Comparison of ENCODE assay signal across 2 cellular contexts in the genomic region with DNA sequence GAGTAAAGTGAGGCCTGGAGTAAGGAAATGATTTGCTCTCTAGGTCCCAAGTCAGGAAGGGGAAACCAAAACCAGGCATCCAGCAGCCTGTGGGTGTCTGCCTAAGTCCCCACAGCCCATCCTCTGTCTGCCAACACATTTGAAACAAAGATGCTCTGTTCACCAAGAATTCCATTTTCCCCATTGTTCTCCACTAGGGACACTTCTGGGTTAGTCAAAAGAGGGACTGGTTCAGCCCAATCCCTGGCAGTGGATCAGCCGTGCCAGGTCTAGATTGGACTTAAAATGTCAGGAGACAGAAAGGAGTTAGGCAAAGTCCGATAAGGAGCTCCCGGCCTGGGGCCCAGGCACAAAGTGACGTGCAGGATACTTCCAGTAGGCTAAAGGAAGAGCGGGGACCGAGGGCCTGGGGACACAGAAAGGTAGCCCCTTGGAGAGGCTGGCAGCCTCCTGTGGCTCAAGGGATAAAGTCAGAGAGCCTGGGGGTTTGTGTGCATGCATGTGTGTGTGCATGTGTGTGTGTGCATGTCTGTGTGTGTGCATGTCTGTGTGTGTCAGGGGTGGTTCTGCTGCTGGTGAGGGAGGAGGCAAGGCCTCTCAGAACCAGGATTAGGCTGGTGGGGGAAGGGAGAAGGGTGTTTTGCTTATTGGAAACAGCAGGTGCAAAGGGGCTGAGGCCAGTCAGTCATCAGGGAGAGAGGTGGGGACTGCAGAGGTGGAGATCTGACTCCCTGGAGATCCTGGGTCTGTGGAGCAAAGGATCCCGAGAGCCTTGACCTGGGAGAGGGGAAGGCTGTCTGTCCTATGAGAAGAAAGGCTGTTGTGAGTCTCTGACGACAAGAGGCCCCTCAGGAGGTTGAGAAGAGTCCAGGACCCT.
TF ChIP-seq lines count a peak whose summit lies in the region.

No MANE protein-coding gene starts in this region.

TF ChIP-seq in SK-N-SH treated with all-trans-retinoic acid at 6 μM for 48 hours, 23 proteins besides CTCF, POLR2A, EP300 and RAD21 (continued from another document):
- TF ChIP-seq ARNTL (CRISPR knock-in tag; IDR thresholded peaks at IDR 0.05; ENCODE audit: borderline replicate concordance, low read depth) (no peak), RARB (CRISPR knock-in tag; IDR thresholded peaks at IDR 0.05) (no peak), CSDC2 (CRISPR knock-in tag; IDR thresholded peaks at IDR 0.05) (no peak), ZNF70 (CRISPR knock-in tag; IDR thresholded peaks at IDR 0.05) (no peak), ZFP3 (CRISPR knock-in tag; IDR thresholded peaks at IDR 0.05) (no peak), ZNF565 (CRISPR knock-in tag; conservative IDR thresholded peaks at IDR 0.05; ENCODE audit: low read depth) (no peak), TOX (CRISPR knock-in tag; IDR thresholded peaks at IDR 0.05; ENCODE audit: borderline replicate concordance) (no peak), SNAI2 (CRISPR knock-in tag; IDR thresholded peaks at IDR 0.05) (no peak), ZNF8 (CRISPR knock-in tag; IDR thresholded peaks at IDR 0.05) (no peak), PPARA (CRISPR knock-in tag; IDR thresholded peaks at IDR 0.05; ENCODE audit: borderline replicate concordance) (no peak), ZC3H10 (CRISPR knock-in tag; IDR thresholded peaks at IDR 0.05) (no peak), GLIS3 (CRISPR knock-in tag; IDR thresholded peaks at IDR 0.05) (no peak)
- TF ChIP-seq, protein P1, sequence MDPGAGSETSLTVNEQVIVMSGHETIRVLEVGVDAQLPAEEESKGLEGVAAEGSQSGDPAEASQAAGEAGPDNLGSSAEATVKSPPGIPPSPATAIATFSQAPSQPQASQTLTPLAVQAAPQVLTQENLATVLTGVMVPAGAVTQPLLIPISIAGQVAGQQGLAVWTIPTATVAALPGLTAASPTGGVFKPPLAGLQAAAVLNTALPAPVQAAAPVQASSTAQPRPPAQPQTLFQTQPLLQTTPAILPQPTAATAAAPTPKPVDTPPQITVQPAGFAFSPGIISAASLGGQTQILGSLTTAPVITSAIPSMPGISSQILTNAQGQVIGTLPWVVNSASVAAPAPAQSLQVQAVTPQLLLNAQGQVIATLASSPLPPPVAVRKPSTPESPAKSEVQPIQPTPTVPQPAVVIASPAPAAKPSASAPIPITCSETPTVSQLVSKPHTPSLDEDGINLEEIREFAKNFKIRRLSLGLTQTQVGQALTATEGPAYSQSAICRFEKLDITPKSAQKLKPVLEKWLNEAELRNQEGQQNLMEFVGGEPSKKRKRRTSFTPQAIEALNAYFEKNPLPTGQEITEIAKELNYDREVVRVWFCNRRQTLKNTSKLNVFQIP (CRISPR knock-in tag; IDR thresholded peaks at IDR 0.05; ENCODE audit: borderline replicate concordance, low read depth) = no peak
- TF ChIP-seq, protein P2, sequence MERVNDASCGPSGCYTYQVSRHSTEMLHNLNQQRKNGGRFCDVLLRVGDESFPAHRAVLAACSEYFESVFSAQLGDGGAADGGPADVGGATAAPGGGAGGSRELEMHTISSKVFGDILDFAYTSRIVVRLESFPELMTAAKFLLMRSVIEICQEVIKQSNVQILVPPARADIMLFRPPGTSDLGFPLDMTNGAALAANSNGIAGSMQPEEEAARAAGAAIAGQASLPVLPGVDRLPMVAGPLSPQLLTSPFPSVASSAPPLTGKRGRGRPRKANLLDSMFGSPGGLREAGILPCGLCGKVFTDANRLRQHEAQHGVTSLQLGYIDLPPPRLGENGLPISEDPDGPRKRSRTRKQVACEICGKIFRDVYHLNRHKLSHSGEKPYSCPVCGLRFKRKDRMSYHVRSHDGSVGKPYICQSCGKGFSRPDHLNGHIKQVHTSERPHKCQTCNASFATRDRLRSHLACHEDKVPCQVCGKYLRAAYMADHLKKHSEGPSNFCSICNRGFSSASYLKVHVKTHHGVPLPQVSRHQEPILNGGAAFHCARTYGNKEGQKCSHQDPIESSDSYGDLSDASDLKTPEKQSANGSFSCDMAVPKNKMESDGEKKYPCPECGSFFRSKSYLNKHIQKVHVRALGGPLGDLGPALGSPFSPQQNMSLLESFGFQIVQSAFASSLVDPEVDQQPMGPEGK (CRISPR knock-in tag; IDR thresholded peaks at IDR 0.05; ENCODE audit: borderline replicate concordance) = no peak
- TF ChIP-seq, protein P3, sequence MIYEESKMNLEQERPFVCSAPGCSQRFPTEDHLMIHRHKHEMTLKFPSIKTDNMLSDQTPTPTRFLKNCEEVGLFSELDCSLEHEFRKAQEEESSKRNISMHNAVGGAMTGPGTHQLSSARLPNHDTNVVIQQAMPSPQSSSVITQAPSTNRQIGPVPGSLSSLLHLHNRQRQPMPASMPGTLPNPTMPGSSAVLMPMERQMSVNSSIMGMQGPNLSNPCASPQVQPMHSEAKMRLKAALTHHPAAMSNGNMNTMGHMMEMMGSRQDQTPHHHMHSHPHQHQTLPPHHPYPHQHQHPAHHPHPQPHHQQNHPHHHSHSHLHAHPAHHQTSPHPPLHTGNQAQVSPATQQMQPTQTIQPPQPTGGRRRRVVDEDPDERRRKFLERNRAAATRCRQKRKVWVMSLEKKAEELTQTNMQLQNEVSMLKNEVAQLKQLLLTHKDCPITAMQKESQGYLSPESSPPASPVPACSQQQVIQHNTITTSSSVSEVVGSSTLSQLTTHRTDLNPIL (CRISPR knock-in tag; IDR thresholded peaks at IDR 0.05; ENCODE audit: low read depth) = no peak
- TF ChIP-seq, protein P4, sequence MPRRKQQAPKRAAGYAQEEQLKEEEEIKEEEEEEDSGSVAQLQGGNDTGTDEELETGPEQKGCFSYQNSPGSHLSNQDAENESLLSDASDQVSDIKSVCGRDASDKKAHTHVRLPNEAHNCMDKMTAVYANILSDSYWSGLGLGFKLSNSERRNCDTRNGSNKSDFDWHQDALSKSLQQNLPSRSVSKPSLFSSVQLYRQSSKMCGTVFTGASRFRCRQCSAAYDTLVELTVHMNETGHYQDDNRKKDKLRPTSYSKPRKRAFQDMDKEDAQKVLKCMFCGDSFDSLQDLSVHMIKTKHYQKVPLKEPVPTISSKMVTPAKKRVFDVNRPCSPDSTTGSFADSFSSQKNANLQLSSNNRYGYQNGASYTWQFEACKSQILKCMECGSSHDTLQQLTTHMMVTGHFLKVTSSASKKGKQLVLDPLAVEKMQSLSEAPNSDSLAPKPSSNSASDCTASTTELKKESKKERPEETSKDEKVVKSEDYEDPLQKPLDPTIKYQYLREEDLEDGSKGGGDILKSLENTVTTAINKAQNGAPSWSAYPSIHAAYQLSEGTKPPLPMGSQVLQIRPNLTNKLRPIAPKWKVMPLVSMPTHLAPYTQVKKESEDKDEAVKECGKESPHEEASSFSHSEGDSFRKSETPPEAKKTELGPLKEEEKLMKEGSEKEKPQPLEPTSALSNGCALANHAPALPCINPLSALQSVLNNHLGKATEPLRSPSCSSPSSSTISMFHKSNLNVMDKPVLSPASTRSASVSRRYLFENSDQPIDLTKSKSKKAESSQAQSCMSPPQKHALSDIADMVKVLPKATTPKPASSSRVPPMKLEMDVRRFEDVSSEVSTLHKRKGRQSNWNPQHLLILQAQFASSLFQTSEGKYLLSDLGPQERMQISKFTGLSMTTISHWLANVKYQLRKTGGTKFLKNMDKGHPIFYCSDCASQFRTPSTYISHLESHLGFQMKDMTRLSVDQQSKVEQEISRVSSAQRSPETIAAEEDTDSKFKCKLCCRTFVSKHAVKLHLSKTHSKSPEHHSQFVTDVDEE (CRISPR knock-in tag; IDR thresholded peaks at IDR 0.05) = no peak

TF ChIP-seq in SK-N-SH, 30 proteins besides CTCF, POLR2A, EP300 and RAD21 (continued from another document):
- TF ChIP-seq NRF1 (IDR thresholded peaks at IDR 0.05; ENCODE audit: low read depth, low read length) (no peak), EZH2phosphoT487 (IDR thresholded peaks at IDR 0.05; ENCODE audit: borderline replicate concordance, low read depth) (no peak), RXRA (IDR thresholded peaks at IDR 0.05; ENCODE audit: borderline replicate concordance, low read depth) (no peak), JUND (IDR thresholded peaks at IDR 0.05) (no peak), FOSL2 (IDR thresholded peaks at IDR 0.05; ENCODE audit: borderline replicate concordance, low read depth) (no peak), MXI1 (IDR thresholded peaks at IDR 0.05; ENCODE audit: low read depth, low read length) (no peak), FOXJ3 (CRISPR knock-in tag; IDR thresholded peaks at IDR 0.05) (no peak), FOXM1 (IDR thresholded peaks at IDR 0.05; ENCODE audit: low read depth) (no peak), POLR2AphosphoS5 (IDR thresholded peaks at IDR 0.05; ENCODE audit: low read depth, low read length) (no peak)
- TF ChIP-seq, protein P5, sequence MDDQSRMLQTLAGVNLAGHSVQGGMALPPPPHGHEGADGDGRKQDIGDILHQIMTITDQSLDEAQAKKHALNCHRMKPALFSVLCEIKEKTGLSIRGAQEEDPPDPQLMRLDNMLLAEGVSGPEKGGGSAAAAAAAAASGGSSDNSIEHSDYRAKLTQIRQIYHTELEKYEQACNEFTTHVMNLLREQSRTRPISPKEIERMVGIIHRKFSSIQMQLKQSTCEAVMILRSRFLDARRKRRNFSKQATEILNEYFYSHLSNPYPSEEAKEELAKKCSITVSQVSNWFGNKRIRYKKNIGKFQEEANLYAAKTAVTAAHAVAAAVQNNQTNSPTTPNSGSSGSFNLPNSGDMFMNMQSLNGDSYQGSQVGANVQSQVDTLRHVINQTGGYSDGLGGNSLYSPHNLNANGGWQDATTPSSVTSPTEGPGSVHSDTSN (IDR thresholded peaks at IDR 0.05) = no peak
- TF ChIP-seq, protein P6, sequence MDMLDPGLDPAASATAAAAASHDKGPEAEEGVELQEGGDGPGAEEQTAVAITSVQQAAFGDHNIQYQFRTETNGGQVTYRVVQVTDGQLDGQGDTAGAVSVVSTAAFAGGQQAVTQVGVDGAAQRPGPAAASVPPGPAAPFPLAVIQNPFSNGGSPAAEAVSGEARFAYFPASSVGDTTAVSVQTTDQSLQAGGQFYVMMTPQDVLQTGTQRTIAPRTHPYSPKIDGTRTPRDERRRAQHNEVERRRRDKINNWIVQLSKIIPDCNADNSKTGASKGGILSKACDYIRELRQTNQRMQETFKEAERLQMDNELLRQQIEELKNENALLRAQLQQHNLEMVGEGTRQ (IDR thresholded peaks at IDR 0.05; ENCODE audit: borderline replicate concordance, low read depth, low read length) = no peak
